In genomic region chr13:90766503-90766902, GRCh38 we compare ENCODE assay signal across 33 cellular contexts.
"Had no signal": no experiment of that assay in that cellular context is flagged by ENCODE, and none has a peak within 500 bp of the region (broad histone marks: within the 10 kb centered on the region; RNA-seq: fewer than 3 reads in every experiment).

No MANE protein-coding gene starts in this region.

- H3K4me1 ChIP-seq: adrenal gland, body of pancreas, breast epithelium had no signal

- H3K27me3 ChIP-seq: adrenal gland, body of pancreas, brain microvascular endothelial cell, breast epithelium had no signal

- H3K27me3 Mint-ChIP-seq: activated B cell treated with CpG ODN at 0.5 μM for 24 hours; activated CD4-positive, alpha-beta memory T cell treated with anti-CD3 and anti-CD28 coated beads for 36 hours; activated CD4-positive, alpha-beta T cell treated with anti-CD3 and anti-CD28 coated beads, Interleukin-2, amount 10 ng/mL, durations not matched to agents 24 days and 14 days; activated CD8-positive, alpha-beta T cell treated with anti-CD3 and anti-CD28 coated beads for 36 hours; activated naive CD8-positive, alpha-beta T cell treated with anti-CD3 and anti-CD28 coated beads for 36 hours; activated T-helper 17 cell treated with anti-CD3 and anti-CD28 coated beads, Interleukin-2, amount 50 U/mL, for 72 hours; T-helper 17 cell had no signal

- H3K4me3 ChIP-seq: adrenal gland, body of pancreas, breast epithelium had no signal

- ATAC-seq: activated CD8-positive, alpha-beta T cell treated with anti-CD3 and anti-CD28 coated beads for 36 hours; activated naive CD4-positive, alpha-beta T cell treated with anti-CD3 and anti-CD28 coated beads, Interleukin-2, amount 50 U/mL, for 72 hours; activated T-cell treated with anti-CD3 and anti-CD28 coated beads, Interleukin-2, amount 50 U/mL, for 4 hours; activated T-cell treated with anti-CD3 and anti-CD28 coated beads, Interleukin-2, amount 50 U/mL, for 72 hours; activated T-helper 17 cell treated with anti-CD3 and anti-CD28 coated beads, Interleukin-2, amount 50 U/mL, for 72 hours; body of pancreas; T-helper 17 cell had no signal

- DNase-seq: activated B cell treated with CpG ODN at 0.5 μM for 24 hours; activated CD4-positive, alpha-beta memory T cell treated with anti-CD3 and anti-CD28 coated beads for 36 hours; activated CD4-positive, alpha-beta T cell treated with anti-CD3 and anti-CD28 coated beads for 4 hours; activated CD4-positive, alpha-beta T cell treated with anti-CD3 and anti-CD28 coated beads, Interleukin-2, amount 10 ng/mL, durations not matched to agents 24 days and 14 days; activated CD4-positive, alpha-beta T cell treated with anti-CD3 and anti-CD28 coated beads, Interleukin-2, amount 50 U/mL, for 1 hour; activated CD4-positive, alpha-beta T cell treated with anti-CD3 and anti-CD28 coated beads, Interleukin-2, amount 50 U/mL, for 4 hours; activated CD4-positive, CD25-positive, alpha-beta regulatory T cell treated with anti-CD3 and anti-CD28 coated beads, Interleukin-2, amount 50 U/mL, for 72 hours; activated CD8-positive, alpha-beta memory T cell treated with anti-CD3 and anti-CD28 coated beads, Interleukin-2, amount 50 U/mL, for 4 hours; activated CD8-positive, alpha-beta T cell treated with anti-CD3 and anti-CD28 coated beads for 36 hours; activated effector memory CD4-positive, alpha-beta T cell treated with anti-CD3 and anti-CD28 coated beads, Interleukin-2, amount 50 U/mL, for 16 hours; activated gamma-delta T cell treated with Interleukin-2 at 50 U/mL for 16 hours; activated naive CD4-positive, alpha-beta T cell; activated naive CD4-positive, alpha-beta T cell treated with anti-CD3 and anti-CD28 coated beads for 36 hours; activated naive CD4-positive, alpha-beta T cell treated with anti-CD3 and anti-CD28 coated beads, Interleukin-2, amount 50 U/mL, for 16 hours; activated naive CD8-positive, alpha-beta T cell treated with anti-CD3 and anti-CD28 coated beads for 36 hours; activated T-cell treated with anti-CD3 and anti-CD28 coated beads for 4 hours; activated T-cell treated with anti-CD3 and anti-CD28 coated beads, Interleukin-2, amount 50 U/mL, for 1 hour; activated T-cell treated with anti-CD3 and anti-CD28 coated beads, Interleukin-2, amount 50 U/mL, for 4 hours; activated T-cell treated with anti-CD3 and anti-CD28 coated beads, Interleukin-2, amount 50 U/mL, for 72 hours; adrenal gland; amniotic stem cell; aorta; body of pancreas; brain microvascular endothelial cell; central memory CD4-positive, alpha-beta T cell; T-helper 17 cell; T-helper 9 cell had no signal

- H3K9me3 Mint-ChIP-seq: activated B cell treated with CpG ODN at 0.5 μM for 24 hours; activated CD8-positive, alpha-beta T cell treated with anti-CD3 and anti-CD28 coated beads for 36 hours; activated naive CD4-positive, alpha-beta T cell treated with anti-CD3 and anti-CD28 coated beads for 36 hours; activated naive CD8-positive, alpha-beta T cell treated with anti-CD3 and anti-CD28 coated beads for 36 hours; activated T-helper 1 cell treated with anti-CD3 and anti-CD28 coated beads, Interleukin-12 subunit alpha, Interleukin-12 subunit beta, Interleukin-2, Interleukin-4 antibody, amounts not matched to agents 30 ng/mL and 10 ng/mL and 1 ng/mL, durations not matched to agents 14 hours and 24 hours and 36 hours had no signal

- H3K36me3 ChIP-seq: adrenal gland, brain microvascular endothelial cell, breast epithelium had no signal

- H3K9me3 ChIP-seq: adrenal gland, body of pancreas, breast epithelium had no signal

- H3K27ac ChIP-seq: adrenal gland, body of pancreas, brain microvascular endothelial cell, breast epithelium, VCaP had no signal

- H3K36me3 Mint-ChIP-seq: activated CD4-positive, alpha-beta memory T cell treated with anti-CD3 and anti-CD28 coated beads for 36 hours; activated naive CD4-positive, alpha-beta T cell treated with anti-CD3 and anti-CD28 coated beads, Interleukin-2, amount 50 U/mL, for 72 hours; activated naive CD8-positive, alpha-beta T cell treated with anti-CD3 and anti-CD28 coated beads for 36 hours had no signal

- H3K27ac Mint-ChIP-seq: activated B cell treated with CpG ODN at 0.5 μM for 24 hours; activated CD4-positive, alpha-beta memory T cell treated with anti-CD3 and anti-CD28 coated beads for 36 hours; activated CD4-positive, alpha-beta T cell treated with anti-CD3 and anti-CD28 coated beads, Interleukin-2, amount 10 ng/mL, durations not matched to agents 24 days and 14 days; activated CD8-positive, alpha-beta T cell treated with anti-CD3 and anti-CD28 coated beads for 36 hours; activated naive CD4-positive, alpha-beta T cell treated with anti-CD3 and anti-CD28 coated beads for 36 hours; activated naive CD4-positive, alpha-beta T cell treated with anti-CD3 and anti-CD28 coated beads, Interleukin-2, amount 50 U/mL, for 72 hours; activated naive CD8-positive, alpha-beta T cell treated with anti-CD3 and anti-CD28 coated beads for 36 hours; activated T-cell treated with anti-CD3 and anti-CD28 coated beads, Interleukin-2, amount 50 U/mL, for 72 hours; activated T-helper 1 cell treated with anti-CD3 and anti-CD28 coated beads, Interleukin-12 subunit alpha, Interleukin-12 subunit beta, Interleukin-2, Interleukin-4 antibody, amounts not matched to agents 30 ng/mL and 10 ng/mL and 1 ng/mL, durations not matched to agents 14 hours and 24 hours and 36 hours; activated T-helper 17 cell treated with anti-CD3 and anti-CD28 coated beads, Interleukin-2, amount 50 U/mL, for 72 hours; T-helper 17 cell; T-helper 2 cell treated with Interferon-gamma antibody and Interleukin-4, amounts not matched to agents 5 μg/mL and 100 μg/mL, for 36 hours had no signal

- H3K4me1 Mint-ChIP-seq: activated B cell treated with CpG ODN at 0.5 μM for 24 hours; activated CD4-positive, alpha-beta T cell treated with anti-CD3 and anti-CD28 coated beads, Interleukin-2, amount 10 ng/mL, durations not matched to agents 24 days and 14 days; activated naive CD8-positive, alpha-beta T cell treated with anti-CD3 and anti-CD28 coated beads for 36 hours; activated T-helper 17 cell treated with anti-CD3 and anti-CD28 coated beads, Interleukin-2, amount 50 U/mL, for 72 hours; T-helper 17 cell had no signal

- H3K4me3 Mint-ChIP-seq: activated B cell treated with CpG ODN at 0.5 μM for 24 hours; activated CD4-positive, alpha-beta memory T cell treated with anti-CD3 and anti-CD28 coated beads for 36 hours; activated CD4-positive, alpha-beta T cell treated with anti-CD3 and anti-CD28 coated beads, Interleukin-2, amount 10 ng/mL, durations not matched to agents 24 days and 14 days; activated CD8-positive, alpha-beta T cell treated with anti-CD3 and anti-CD28 coated beads for 36 hours; activated naive CD4-positive, alpha-beta T cell treated with anti-CD3 and anti-CD28 coated beads for 36 hours; activated naive CD8-positive, alpha-beta T cell treated with anti-CD3 and anti-CD28 coated beads for 36 hours; activated T-cell treated with anti-CD3 and anti-CD28 coated beads, Interleukin-2, amount 50 U/mL, for 4 hours; activated T-cell treated with anti-CD3 and anti-CD28 coated beads, Interleukin-2, amount 50 U/mL, for 72 hours; activated T-helper 1 cell treated with anti-CD3 and anti-CD28 coated beads, Interleukin-12 subunit alpha, Interleukin-12 subunit beta, Interleukin-2, Interleukin-4 antibody, amounts not matched to agents 30 ng/mL and 10 ng/mL and 1 ng/mL, durations not matched to agents 14 hours and 24 hours and 36 hours; activated T-helper 17 cell treated with anti-CD3 and anti-CD28 coated beads, Interleukin-2, amount 50 U/mL, for 72 hours; T-helper 17 cell; T-helper 2 cell treated with Interferon-gamma antibody and Interleukin-4, amounts not matched to agents 5 μg/mL and 100 μg/mL, for 36 hours had no signal
